ENCODE assay signal across 10 cellular contexts in genomic region chr3:66497288-66497972, GRCh38.
DNase-seq lines count a peak whose midpoint lies in the region; ATAC-seq and TF ChIP-seq lines count a peak whose summit lies in the region.
"Had no signal": no experiment of that assay in that cellular context is flagged by ENCODE, and none has a peak within 500 bp of the region (broad histone marks: within the 10 kb centered on the region; RNA-seq: fewer than 3 reads in every experiment).

No MANE protein-coding gene starts in this region.

- no peak for ATAC-seq in stimulated activated naive CD8-positive, alpha-beta T cell treated with anti-CD3 and anti-CD28 coated beads, Interleukin-15, amount 100 ng/mL, for 72 hours
- no peak for ATAC-seq in HG03521 (IDR thresholded peaks at IDR 0.05; ENCODE audit: unreplicated experiment)

- H3K27ac Mint-ChIP-seq in stimulated activated naive CD8-positive, alpha-beta T cell treated with anti-CD3 and anti-CD28 coated beads, Interleukin-15, Interleukin-2, amounts not matched to agents 100 ng/mL and 50 ng/mL, for 24 hours: peak overlapping the region; percentile 31
- H3K27ac Mint-ChIP-seq in stimulated activated naive CD8-positive, alpha-beta T cell treated with anti-CD3 and anti-CD28 coated beads, Interleukin-15, amount 100 ng/mL, for 72 hours: no peak overlapping the region
- peak overlapping the region in 2 of 3 experiments; percentile 39 to 61 for H3K27ac Mint-ChIP-seq in nephron

- peaks cover 19% of the 10 kb centered on the region for H3K27me3 Mint-ChIP-seq in stimulated activated naive CD8-positive, alpha-beta T cell treated with anti-CD3 and anti-CD28 coated beads, Interleukin-15, Interleukin-2, amounts not matched to agents 100 ng/mL and 50 ng/mL, for 24 hours
- peaks cover 68% of the 10 kb centered on the region for H3K27me3 Mint-ChIP-seq in stimulated activated naive CD8-positive, alpha-beta T cell treated with anti-CD3 and anti-CD28 coated beads, Interleukin-15, amount 100 ng/mL, for 72 hours
- H3K27me3 Mint-ChIP-seq in nephron (ENCODE audit: low read depth): peaks cover 29% of the 10 kb centered on the region

- H3K4me1 Mint-ChIP-seq in stimulated activated naive CD8-positive, alpha-beta T cell treated with anti-CD3 and anti-CD28 coated beads, Interleukin-15, Interleukin-2, amounts not matched to agents 100 ng/mL and 50 ng/mL, for 24 hours (ENCODE audit: low read depth): peaks cover 81% of the 10 kb centered on the region
- peaks cover 73% of the 10 kb centered on the region for H3K4me1 Mint-ChIP-seq in stimulated activated naive CD8-positive, alpha-beta T cell treated with anti-CD3 and anti-CD28 coated beads, Interleukin-15, amount 100 ng/mL, for 72 hours
- H3K4me1 Mint-ChIP-seq in nephron: peaks cover 71% of the 10 kb centered on the region

- H3K9me3 Mint-ChIP-seq in stimulated activated naive CD8-positive, alpha-beta T cell treated with anti-CD3 and anti-CD28 coated beads, Interleukin-15, Interleukin-2, amounts not matched to agents 100 ng/mL and 50 ng/mL, for 24 hours: no peaks in the 10 kb centered on the region
- no peaks in the 10 kb centered on the region for H3K9me3 Mint-ChIP-seq in stimulated activated naive CD8-positive, alpha-beta T cell treated with anti-CD3 and anti-CD28 coated beads, Interleukin-15, amount 100 ng/mL, for 72 hours
- no peaks in the 10 kb centered on the region for H3K9me3 Mint-ChIP-seq in nephron

- H3K36me3 Mint-ChIP-seq in stimulated activated naive CD8-positive, alpha-beta T cell treated with anti-CD3 and anti-CD28 coated beads, Interleukin-15, Interleukin-2, amounts not matched to agents 100 ng/mL and 50 ng/mL, for 24 hours (ENCODE audit: low read depth): no peaks in the 10 kb centered on the region
- H3K36me3 Mint-ChIP-seq in nephron (ENCODE audit: low read depth): no peaks in the 10 kb centered on the region

- TF ChIP-seq CTCF in nephron (IDR thresholded peaks at IDR 0.05; ENCODE audit: unreplicated experiment in 3 of 3): no peak

- peak overlapping the region; percentile 88 for H3K4me3 Mint-ChIP-seq in stimulated activated naive CD8-positive, alpha-beta T cell treated with anti-CD3 and anti-CD28 coated beads, Interleukin-15, Interleukin-2, amounts not matched to agents 100 ng/mL and 50 ng/mL, for 24 hours
- H3K4me3 Mint-ChIP-seq in stimulated activated naive CD8-positive, alpha-beta T cell treated with anti-CD3 and anti-CD28 coated beads, Interleukin-15, amount 100 ng/mL, for 72 hours: peak overlapping the region in 1 of 2 donors; percentile 58
- H3K4me3 Mint-ChIP-seq in nephron: peak overlapping the region; percentile 89 to 96 (median 96)

- no peak for DNase-seq in stimulated activated naive CD8-positive, alpha-beta T cell treated with anti-CD3 and anti-CD28 coated beads, Interleukin-15, amount 100 ng/mL, for 72 hours
- DNase-seq in central memory CD4-positive, alpha-beta T cell: peak; percentile 58
- DNase-seq in NCI-H446 treated with DMSO at 0.1 percent for 48 hours (lab: John Stamatoyannopoulos, UW): no peak
- no peak for DNase-seq in OCI-M2 (lab: John Stamatoyannopoulos, UW; ENCODE audit: unreplicated experiment)
- no peak for DNase-seq in NCI-H1694 treated with DMSO at 0.1 percent for 48 hours (lab: John Stamatoyannopoulos, UW)
- DNase-seq: activated CD4-positive, CD25-positive, alpha-beta regulatory T cell; head of caudate nucleus had no signal

Comparison
In these comparisons a context has a peak if more than half of its experiments do, and no peak if none do; other contexts are left out.
1. H3K27ac Mint-ChIP-seq: peak in stimulated activated naive CD8-positive, alpha-beta T cell treated with anti-CD3 and anti-CD28 coated beads, Interleukin-15, Interleukin-2, amounts not matched to agents 100 ng/mL and 50 ng/mL, for 24 hours (single experiment) and nephron (2 of 3); none in stimulated activated naive CD8-positive, alpha-beta T cell treated with anti-CD3 and anti-CD28 coated beads, Interleukin-15, amount 100 ng/mL, for 72 hours (0 of 2).